ENCODE assay signal across 1 cellular context in the genomic region with DNA sequence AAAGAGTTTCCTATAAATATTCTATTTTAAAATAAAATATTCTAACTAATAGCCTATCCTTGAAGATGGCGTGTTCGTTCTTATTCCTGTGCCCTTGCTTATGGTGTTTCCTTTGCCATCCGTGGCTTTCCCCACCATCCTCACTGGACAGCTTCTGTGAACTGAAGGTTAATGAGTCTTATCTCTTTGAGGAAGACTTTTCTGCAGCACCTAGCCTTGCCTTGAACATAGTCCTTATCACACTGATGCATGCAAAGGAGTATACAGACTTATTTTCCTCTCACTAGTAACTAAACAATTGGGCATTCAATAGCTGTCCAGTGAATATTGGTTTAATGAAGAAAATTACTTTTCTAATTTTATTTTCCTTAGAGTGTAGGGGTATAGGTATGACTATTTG.
TF ChIP-seq lines count a peak whose summit lies in the region.

No MANE protein-coding gene starts in this region.

TF ChIP-seq in K562, 482 proteins besides CTCF, POLR2A, EP300 and RAD21 (continued from another document):
- TF ChIP-seq ZNF398 (CRISPR knock-in tag; IDR thresholded peaks at IDR 0.05): no peak
- no peak for TF ChIP-seq FOXJ2 (tag; IDR thresholded peaks at IDR 0.05)
- no peak for TF ChIP-seq LCOR (CRISPR knock-in tag; IDR thresholded peaks at IDR 0.05)
- TF ChIP-seq NFYB (IDR thresholded peaks at IDR 0.05; ENCODE audit: extremely low read depth, insufficient read length): no peak
- TF ChIP-seq STAT5B (CRISPR knock-in tag; IDR thresholded peaks at IDR 0.05): no peak
- no peak for TF ChIP-seq NELFE (IDR thresholded peaks at IDR 0.05; ENCODE audit: insufficient read depth, insufficient read length)
- TF ChIP-seq TCF3 (CRISPR knock-in tag; IDR thresholded peaks at IDR 0.05): peak; percentile 25; the same call in 1 of the 2 replicates
- TF ChIP-seq CBFA2T3 (IDR thresholded peaks at IDR 0.05): 0 out of 2 replicates have a peak, but pooled peaks have one; percentile 30
